In the genomic region with DNA sequence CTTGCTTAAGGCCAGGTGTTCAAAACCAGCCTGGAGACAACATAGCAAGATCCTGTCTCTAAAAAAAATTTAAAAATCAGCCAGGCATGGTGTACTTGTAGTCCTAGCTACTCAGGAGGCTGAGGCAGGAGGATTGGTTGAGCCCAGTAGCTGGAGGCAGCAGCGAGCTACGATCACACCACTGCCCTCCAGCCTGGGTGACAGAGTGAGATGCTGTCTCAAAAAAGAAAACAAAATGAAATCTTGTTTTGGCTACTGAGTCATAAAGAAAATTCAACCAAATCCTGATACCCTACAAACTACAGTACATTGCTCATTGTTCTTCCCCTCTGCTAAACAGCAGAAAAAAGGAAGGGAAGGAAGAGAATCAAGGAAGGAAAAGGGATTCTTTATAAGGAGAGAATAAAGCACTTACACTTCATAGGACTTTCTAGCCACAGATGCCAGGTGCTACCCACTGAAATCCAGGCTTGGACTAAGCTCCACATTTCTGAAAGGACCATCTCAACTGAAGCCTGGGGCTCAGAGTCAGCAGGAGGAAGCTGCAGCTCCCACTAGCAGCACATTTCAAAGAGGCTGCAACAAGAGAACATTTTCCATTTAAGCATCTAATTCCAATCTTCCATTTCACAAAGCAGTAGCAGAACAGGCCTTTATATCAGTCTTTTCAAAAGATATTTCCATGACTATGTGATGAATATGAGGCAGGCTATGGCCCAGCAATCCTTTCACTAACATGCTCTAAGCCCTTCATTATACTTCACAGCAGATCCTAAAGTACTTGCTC, we compare ENCODE assay signal across 12 cellular contexts. TPM values are rescaled to one million over a fixed set of nuclear protein-coding genes. Genes with fewer than 3 reads are reported as not detected.
DNase-seq lines count a peak whose midpoint lies in the region; ATAC-seq, FAIRE-seq and TF ChIP-seq lines count a peak whose summit lies in the region.
"Had no signal": no experiment of that assay in that cellular context is flagged by ENCODE, and none has a peak within 500 bp of the region (broad histone marks: within the 10 kb centered on the region; RNA-seq: fewer than 3 reads in every experiment).

No MANE protein-coding gene starts in this region.

- peaks cover 8 to 9% of the 10 kb centered on the region in 2 experiments for H3K36me3 ChIP-seq in GM12878 (ENCODE audit: control insufficient read depth in 2 of 2, insufficient read depth in 2 of 2, low read length in 1 of 2)
- peaks cover 5% of the 10 kb centered on the region for H3K36me3 ChIP-seq in osteoblast (ENCODE audit: insufficient read depth, low read length)

- TF ChIP-seq EP300 in GM12878 (IDR thresholded peaks at IDR 0.05; ENCODE audit: borderline replicate concordance in 1 of 2, control insufficient read depth in 1 of 2, low read depth in 2 of 2, low read length in 2 of 2): no peak

- WGBS in GM12878 (ENCODE audit: insufficient coverage, insufficient replicate concordance, low lambda C conversion rate, missing lambda C conversion rate): 5% methylated on average over 2 of the region's 2 CpGs

- BruUV-seq in GM12878 (replicated peaks; lab: Mats Ljungman, UMichigan): no TSS peak

- FAIRE-seq in GM12878 (lab: Jason Lieb, UNC): no peak

- no peaks in the 10 kb centered on the region for H3K9me3 Mint-ChIP-seq in activated T-cell treated with anti-CD3 and anti-CD28 coated beads, Interleukin-2, amount 50 U/mL, for 4 hours

- no peak for TF ChIP-seq CTCF in GM12878 (IDR thresholded peaks at IDR 0.05 in 2 of 3, conservative IDR thresholded peaks at IDR 0.05 in 1 of 3; ENCODE audit: control insufficient read depth in 2 of 3, extremely low read depth in 1 of 3, insufficient read depth in 1 of 3, low read depth in 3 of 3, low read length in 3 of 3)
- no peak for TF ChIP-seq CTCF in osteoblast (IDR thresholded peaks at IDR 0.05; ENCODE audit: extremely low read depth, low read depth, low read length)
- TF ChIP-seq CTCF in RWPE1 (conservative IDR thresholded peaks at IDR 0.05; ENCODE audit: low read depth): no peak

- DNase-seq in activated T-cell treated with anti-CD3 and anti-CD28 coated beads, Interleukin-2, amount 50 U/mL, for 4 hours: no peak
- DNase-seq in activated T-cell treated with anti-CD3 and anti-CD28 coated beads, Interleukin-2, amount 50 U/mL, for 1 hour: no peak
- DNase-seq in GM12878 (ENCODE audit: low read depth, low spot score) (no peak), osteoblast (ENCODE audit: insufficient read length, low spot score, missing footprints) (no peak), SK-N-DZ (ENCODE audit: low spot score) (no peak), RWPE1 (ENCODE audit: low spot score) (no peak), NCI-H2029 treated with DMSO at 0.1 percent for 48 hours (lab: John Stamatoyannopoulos, UW) (no peak)
- DNase-seq: DMS79 treated with DMSO at 0.1 percent for 48 hours, heart left ventricle, NCI-H1048, spleen had no signal

- in situ Hi-C loops in GM12878 (cut with MboI): no loop called here

- H3K79me2 ChIP-seq in GM12878 (ENCODE audit: control insufficient read depth, insufficient read depth, low read length): peaks cover 95% of the 10 kb centered on the region
- H3K79me2 ChIP-seq in osteoblast (ENCODE audit: insufficient read depth, low read length): peaks cover 99% of the 10 kb centered on the region

- H3K9me3 ChIP-seq in GM12878 (replicated peaks; ENCODE audit: control insufficient read depth, insufficient read depth, low read length) (no peaks in the 10 kb centered on the region), osteoblast (ENCODE audit: low read depth, low read length) (no peaks in the 10 kb centered on the region)
- H3K9me3 ChIP-seq: heart left ventricle, spleen had no signal

- SMC1A ChIA-PET in GM12878 (lab: Charles Lee; ENCODE audit: uncharacterized antibody, unreplicated experiment): interaction anchor here (0.6 to 5.6 kb wide), 17 partner anchors 10 to 122 kb away, joined by 3 to 49 read pairs (median 7); a partner anchor contains a TSS

- H3K27ac ChIP-seq in GM12878 (ENCODE audit: control insufficient read depth, insufficient read depth) (peak overlapping the region; percentile 10; the same call in 1 of the 2 replicates), osteoblast (ENCODE audit: low read depth, low read length) (no peak overlapping the region), RWPE1 (no peak overlapping the region)
- H3K27ac ChIP-seq: heart left ventricle had no signal

- ATAC-seq in activated T-cell treated with anti-CD3 and anti-CD28 coated beads, Interleukin-2, amount 50 U/mL, for 4 hours: peak; percentile 23 to 32
- peak; percentile 46 for ATAC-seq in HG02885 (IDR thresholded peaks at IDR 0.05; ENCODE audit: poor library complexity, unreplicated experiment)
- ATAC-seq in GM12878: peak; percentile 44
- ATAC-seq: heart left ventricle had no signal

- H3K27me3 ChIP-seq in GM12878 (replicated peaks in 1 of 2; ENCODE audit: control insufficient read depth in 2 of 2, insufficient read depth in 2 of 2, low read length in 1 of 2): no peaks in the 10 kb centered on the region
- H3K27me3 ChIP-seq in osteoblast (ENCODE audit: insufficient read depth, low read length): no peaks in the 10 kb centered on the region
- H3K27me3 ChIP-seq: heart left ventricle, spleen had no signal

- no peak overlapping the region for H3K4me3 Mint-ChIP-seq in activated T-cell treated with anti-CD3 and anti-CD28 coated beads, Interleukin-2, amount 50 U/mL, for 4 hours

- POLR2A ChIA-PET in GM12878 (lab: Charles Lee) (interaction anchor here (1.0 to 5.1 kb wide), 4 partner anchors 9 to 32 kb away, joined by 4 to 42 read pairs (median 6); a partner anchor contains a TSS), RWPE1 (lab: Yijun Ruan, JAX; ENCODE audit: low non-redundant PET) (no interaction called here)

- H4K20me1 ChIP-seq in GM12878 (ENCODE audit: control insufficient read depth, insufficient read depth) (no peaks in the 10 kb centered on the region), osteoblast (ENCODE audit: insufficient read depth, low read length) (peaks cover 40% of the 10 kb centered on the region)

- H2AFZ ChIP-seq in GM12878 (ENCODE audit: control insufficient read depth, low read depth, low read length) (no peak overlapping the region), osteoblast (ENCODE audit: low read length) (no peak overlapping the region)

- CTCF ChIA-PET in GM12878 (lab: Yijun Ruan, JAX): interaction anchor here (1.0 to 3.4 kb wide), 5 partner anchors 10 to 581 kb away, joined by 3 to 13 read pairs (median 8); no protein-coding TSS in a partner anchor
- CTCF ChIA-PET in RWPE1 (lab: Yijun Ruan, JAX): interaction anchor here (0.6 to 1.1 kb wide), 2 partner anchors 21 to 50 kb away, joined by 3 to 8 read pairs; no protein-coding TSS in a partner anchor

- H3K4me1 ChIP-seq in GM12878 (ENCODE audit: control insufficient read depth, insufficient read depth, low read length) (peaks cover 38% of the 10 kb centered on the region), osteoblast (ENCODE audit: insufficient read depth, low read length) (peaks cover 8% of the 10 kb centered on the region)

- H3K27me3 Mint-ChIP-seq in activated T-cell treated with anti-CD3 and anti-CD28 coated beads, Interleukin-2, amount 50 U/mL, for 4 hours (ENCODE audit: low read depth): no peaks in the 10 kb centered on the region

- 0 out of 2 replicates have a peak overlapping the region, but pooled peaks have one; percentile 4 for H3K9ac ChIP-seq in GM12878 (ENCODE audit: control insufficient read depth, insufficient read depth, low read length)

- intact Hi-C loops in GM12878 (cut with micrococcal nuclease; ENCODE audit: unreplicated experiment): no loop called here

- H3K4me2 ChIP-seq in GM12878 (ENCODE audit: control insufficient read depth, insufficient read depth) (peak overlapping the region; percentile 53), osteoblast (ENCODE audit: insufficient read depth, low read length) (peak overlapping the region; percentile 10)

- peaks cover 34% of the 10 kb centered on the region for H3K36me3 Mint-ChIP-seq in activated T-cell treated with anti-CD3 and anti-CD28 coated beads, Interleukin-2, amount 50 U/mL, for 4 hours (ENCODE audit: insufficient read depth)

- TF ChIP-seq RAD21 in GM12878 (IDR thresholded peaks at IDR 0.05; ENCODE audit: insufficient read depth, low read depth, low read length): no peak

- RAD21 ChIA-PET in GM12878 (lab: Charles Lee; ENCODE audit: unreplicated experiment): interaction anchor here (0.7 to 4.4 kb wide), 7 partner anchors 12 to 50 kb away, joined by 3 to 24 read pairs (median 6); a partner anchor contains a TSS

- H3K4me3 ChIP-seq in GM12878 (no peak overlapping the region), osteoblast (ENCODE audit: insufficient read depth, low read length) (no peak overlapping the region)
- H3K4me3 ChIP-seq: heart left ventricle, spleen had no signal

- peaks cover 61% of the 10 kb centered on the region for H3K4me1 Mint-ChIP-seq in activated T-cell treated with anti-CD3 and anti-CD28 coated beads, Interleukin-2, amount 50 U/mL, for 4 hours (ENCODE audit: low read depth)

- TF ChIP-seq POLR2A in GM12878 (IDR thresholded peaks at IDR 0.05; ENCODE audit: low read depth, low read length): no peak

TF ChIP-seq in GM12878, 131 proteins besides CTCF, POLR2A, EP300 and RAD21:
- TF ChIP-seq EED (IDR thresholded peaks at IDR 0.05; ENCODE audit: low read depth): 0 out of 2 replicates have a peak, but pooled peaks have one; percentile 12
- no peak for TF ChIP-seq MTA2 (IDR thresholded peaks at IDR 0.05; ENCODE audit: low read depth)

RNA-seq across cellular contexts. Expression of a gene that starts 13.6 kb away (rescaled TPM):
- 10 to 100 TPM; 71.4 to 73.9 (median 72.0) TPM for total RNA-seq in activated T-cell treated with anti-CD3 and anti-CD28 coated beads, Interleukin-2, amount 50 U/mL, for 4 hours
- 77.5 and 79.6 TPM in 2 replicates for total RNA-seq in GM12878 (2013; cell fraction: nucleolus; rRNA removed)
- total RNA-seq in GM12878 (2014; rRNA removed) (72.7 and 77.4 TPM in 2 replicates), GM12878 (2014; rRNA removed; fragmentation: Illumina TruSeq; extraction: Trizol) (64.3 and 64.5 TPM in 2 replicates), GM12878 (2021) (63.0 and 67.6 TPM in 2 replicates), osteoblast (54.5 and 56.1 TPM in 2 replicates)
- 34.8 TPM for polyA plus RNA-seq in GM12878 (2011; ENCODE audit: low read depth)
- polyA plus RNA-seq in GM12878 (2011; rRNA removed) (46.6 and 56.7 TPM in 2 replicates), GM12878 (2014; fragmentation: Illumina TruSeq; extraction: Trizol) (68.7 and 68.9 TPM in 2 replicates), GM12878 (2014; fragmentation: Nextera tagmentation; extraction: Ambion mirVana) (10 to 100 TPM; 17.6 to 23.5 TPM), GM12878 (2014; rRNA removed) (52.4 and 57.4 TPM in 2 replicates), GM12878 (2016; fragmentation: Nextera tagmentation; extraction: Ambion mirVana) (10 to 100 TPM; 84.5 to 91.8 TPM)
- 59.9 and 67.6 TPM in 2 replicates for polyA plus RNA-seq in GM12878 (2011; cell fraction: cytosol; rRNA removed)
- polyA plus RNA-seq in GM12878 (2011; cell fraction: nucleus; rRNA removed): 46.9 and 53.0 TPM in 2 replicates
- polyA plus RNA-seq in GM12878 (2012): 40.9 and 46.9 TPM in 2 replicates
- 99.0 and 133 TPM in 2 replicates for polyA minus RNA-seq in GM12878 (2011; rRNA and poly(A)+ RNA removed)
- polyA minus RNA-seq in GM12878 (2011; cell fraction: cytosol; rRNA and poly(A)+ RNA removed): 27.8 and 31.8 TPM in 2 replicates
- polyA minus RNA-seq in GM12878 (2011; cell fraction: nucleus; rRNA and poly(A)+ RNA removed): 36.3 and 44.6 TPM in 2 replicates
- 30.8 and 38.3 TPM in 2 replicates for polyA plus RNA-seq in SK-N-DZ (2014; cell fraction: cytosol; rRNA removed)
- polyA plus RNA-seq in SK-N-DZ (2014; cell fraction: nucleus; rRNA removed): 23.2 and 28.1 TPM in 2 replicates
